ENCODE assay signal across 23 cellular contexts in genomic region chr3:42527368-42527917, GRCh38. TPM values are rescaled to one million over a fixed set of nuclear protein-coding genes. Genes with fewer than 3 reads are reported as not detected.
DNase-seq lines count a peak whose midpoint lies in the region; ATAC-seq and TF ChIP-seq lines count a peak whose summit lies in the region.
"Had no signal": no experiment of that assay in that cellular context is flagged by ENCODE, and none has a peak within 500 bp of the region (broad histone marks: within the 10 kb centered on the region; RNA-seq: fewer than 3 reads in every experiment).

No MANE protein-coding gene starts in this region.

- TF ChIP-seq CTCF in CD14-positive monocyte (IDR thresholded peaks at IDR 0.05) (no peak), lower lobe of right lung (IDR thresholded peaks at IDR 0.05) (no peak), RWPE1 (conservative IDR thresholded peaks at IDR 0.05; ENCODE audit: low read depth) (no peak)

- ATAC-seq in T-helper 17 cell, result no peak
- no peak for ATAC-seq in lower lobe of right lung
- no peak for ATAC-seq in HG03196 (IDR thresholded peaks at IDR 0.05; ENCODE audit: unreplicated experiment)

- intact Hi-C loops in CD14-positive monocyte (cut with micrococcal nuclease), result no loop called here
- intact Hi-C loops in lower lobe of right lung (cut with DNase I), result no loop called here

- H3K27ac ChIP-seq in lower lobe of right lung (peak overlapping the region; percentile 32), RWPE1 (no peak overlapping the region)
- H3K27ac ChIP-seq: A549, vagina had no signal

- H3K4me3 ChIP-seq in lower lobe of right lung, result no peak overlapping the region
- H3K4me3 ChIP-seq: A549, dorsolateral prefrontal cortex, vagina had no signal

- CTCF ChIA-PET in activated CD4-positive, alpha-beta T cell treated with anti-CD3 and anti-CD28 coated beads, Interleukin-2, amount 10 ng/mL, durations not matched to agents 7 days and 5 days (lab: Charles Lee), result interaction anchor here (1.1 to 4.3 kb wide), 3 partner anchors 8 to 25 kb away, joined by 3 to 20 read pairs (median 4); partner anchors contain the start of gene VIPR1
- CTCF ChIA-PET in RWPE1 (lab: Yijun Ruan, JAX), result no interaction called here

- no peaks in the 10 kb centered on the region for H3K27me3 ChIP-seq in lower lobe of right lung (ENCODE audit: low read depth)
- H3K27me3 ChIP-seq: dorsolateral prefrontal cortex, vagina had no signal

- no peaks in the 10 kb centered on the region for H3K27me3 Mint-ChIP-seq in activated CD4-positive, alpha-beta T cell treated with anti-CD3 and anti-CD28 coated beads, Interleukin-2, amount 10 ng/mL, durations not matched to agents 7 days and 5 days
- H3K27me3 Mint-ChIP-seq in CD14-positive monocyte (ENCODE audit: low read depth in 3 of 3), result peaks cover 0 to 3% (median 2%) of the 10 kb centered on the region in 3 donors
- H3K27me3 Mint-ChIP-seq in T-helper 17 cell, result no peaks in the 10 kb centered on the region

- H3K9me3 ChIP-seq in T-helper 17 cell (ENCODE audit: control insufficient read depth, low read length, poor library complexity, severe bottlenecking) (no peaks in the 10 kb centered on the region), lower lobe of right lung (no peaks in the 10 kb centered on the region)
- H3K9me3 ChIP-seq: A549, vagina had no signal

- peak overlapping the region; percentile 89 for H3K27ac Mint-ChIP-seq in activated CD4-positive, alpha-beta T cell treated with anti-CD3 and anti-CD28 coated beads, Interleukin-2, amount 10 ng/mL, durations not matched to agents 7 days and 5 days
- H3K27ac Mint-ChIP-seq in CD14-positive monocyte (peak overlapping the region; percentile 53 to 89 (median 81)), T-helper 17 cell (peak overlapping the region; percentile 56)

- H3K36me3 ChIP-seq in lower lobe of right lung, result peaks cover 51% of the 10 kb centered on the region
- H3K36me3 ChIP-seq: vagina had no signal

- H3K4me1 Mint-ChIP-seq in activated CD4-positive, alpha-beta T cell treated with anti-CD3 and anti-CD28 coated beads, Interleukin-2, amount 10 ng/mL, durations not matched to agents 7 days and 5 days, result peaks cover 67% of the 10 kb centered on the region
- H3K4me1 Mint-ChIP-seq in CD14-positive monocyte, result peaks cover 97% of the 10 kb centered on the region
- H3K4me1 Mint-ChIP-seq in T-helper 17 cell, result peaks cover 64% of the 10 kb centered on the region

- peaks cover 23% of the 10 kb centered on the region for H3K4me1 ChIP-seq in lower lobe of right lung
- H3K4me1 ChIP-seq: A549, vagina had no signal

- H3K4me3 Mint-ChIP-seq in activated CD4-positive, alpha-beta T cell treated with anti-CD3 and anti-CD28 coated beads, Interleukin-2, amount 10 ng/mL, durations not matched to agents 7 days and 5 days, result no peak overlapping the region
- H3K4me3 Mint-ChIP-seq in CD14-positive monocyte, result no peak overlapping the region
- peak overlapping the region; percentile 79 for H3K4me3 Mint-ChIP-seq in T-helper 17 cell

- DNase-seq in activated CD4-positive, alpha-beta T cell treated with anti-CD3 and anti-CD28 coated beads, Interleukin-2, amount 10 ng/mL, durations not matched to agents 7 days and 5 days, result no peak
- DNase-seq in activated CD4-positive, alpha-beta T cell treated with anti-CD3 and anti-CD28 coated beads, Interleukin-2, amount 50 U/mL, for 1 hour, result no peak
- DNase-seq in CD14-positive monocyte (ENCODE audit: low spot score), result no peak
- no peak for DNase-seq in T-helper 17 cell
- DNase-seq in lower lobe of right lung, result peak; percentile 24
- DNase-seq in kidney glomerular epithelial cell (lab: John Stamatoyannopoulos, UW), result no peak
- DNase-seq in RWPE1 (ENCODE audit: low spot score), result no peak
- DNase-seq: activated CD4-positive, alpha-beta T cell treated with anti-CD3 and anti-CD28 coated beads for 1 hour; Calu3; cerebellar nuclear complex; dorsolateral prefrontal cortex; glutamatergic neuron; HCEC 1CT; KG1; mammary epithelial cell; NCI-H1436; NCI-H510A treated with DMSO at 0.1 percent for 48 hours; nucleus accumbens; stimulated activated CD4-positive, alpha-beta T cell treated with anti-CD3 and anti-CD28 coated beads, Interleukin-2, amount 100 ng/mL, for 24 hours had no signal

- H3K36me3 Mint-ChIP-seq in activated CD4-positive, alpha-beta T cell treated with anti-CD3 and anti-CD28 coated beads, Interleukin-2, amount 10 ng/mL, durations not matched to agents 7 days and 5 days (ENCODE audit: low read depth), result peaks cover 38% of the 10 kb centered on the region
- H3K36me3 Mint-ChIP-seq in CD14-positive monocyte (peaks cover 37 to 60% of the 10 kb centered on the region in 2 donors), T-helper 17 cell (ENCODE audit: low read depth) (peaks cover 21% of the 10 kb centered on the region)

- H3K9me3 Mint-ChIP-seq in activated CD4-positive, alpha-beta T cell treated with anti-CD3 and anti-CD28 coated beads, Interleukin-2, amount 10 ng/mL, durations not matched to agents 7 days and 5 days, result peaks cover 5% of the 10 kb centered on the region
- peaks cover 0 to 9% (median 0%) of the 10 kb centered on the region in 7 donors for H3K9me3 Mint-ChIP-seq in CD14-positive monocyte

- POLR2A ChIA-PET in activated CD4-positive, alpha-beta T cell treated with anti-CD3 and anti-CD28 coated beads, Interleukin-2, amount 10 ng/mL, durations not matched to agents 7 days and 5 days (lab: Charles Lee), result no interaction called here
- POLR2A ChIA-PET in RWPE1 (lab: Yijun Ruan, JAX; ENCODE audit: low non-redundant PET), result no interaction called here

RNA-seq across cellular contexts. Expression of gene VIPR1, which starts 25.0 kb away (rescaled TPM):
- total RNA-seq in activated CD4-positive, alpha-beta T cell treated with anti-CD3 and anti-CD28 coated beads, Interleukin-2, amount 10 ng/mL, durations not matched to agents 7 days and 5 days, result 10 to 100 TPM; 19.9 to 21.3 TPM
- polyA plus RNA-seq in CD14-positive monocyte, result 10 to 100 TPM; 15.5 to 16.0 TPM
- total RNA-seq in T-helper 17 cell, result 10 to 100 TPM; 33.4 to 72.9 TPM
- total RNA-seq in lower lobe of right lung, result 212 TPM
- total RNA-seq: myocyte had no signal

RNA-seq across cellular contexts. Expression of gene SEC22C, which starts 54.3 kb away (rescaled TPM):
- 10 to 100 TPM; 56.0 to 58.9 TPM for total RNA-seq in activated CD4-positive, alpha-beta T cell treated with anti-CD3 and anti-CD28 coated beads, Interleukin-2, amount 10 ng/mL, durations not matched to agents 7 days and 5 days
- 10 to 100 TPM; 27.4 to 28.4 TPM for polyA plus RNA-seq in CD14-positive monocyte
- total RNA-seq in T-helper 17 cell (10 to 100 TPM; 83.2 to 84.5 TPM), lower lobe of right lung (51.3 TPM)
